ENCODE assay signal across 20 cellular contexts in the genomic region with DNA sequence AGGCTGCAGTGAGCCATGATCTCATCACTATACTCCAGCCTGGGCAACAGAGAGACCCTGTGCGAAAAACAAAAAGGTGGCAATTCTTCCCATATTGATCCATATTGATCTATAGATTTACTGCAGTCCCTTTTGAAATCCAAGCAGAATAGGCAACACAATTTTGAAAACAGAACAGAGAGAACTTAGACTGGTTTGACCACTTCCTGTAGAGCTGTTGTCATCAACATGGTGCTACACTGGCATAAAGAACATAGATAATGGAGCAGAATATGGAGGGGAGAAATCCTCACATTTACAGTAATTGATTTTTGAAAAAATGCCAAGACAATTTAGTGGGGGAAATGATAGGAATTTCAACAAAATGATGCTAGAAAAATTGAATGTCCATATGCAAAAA. TPM values are rescaled to one million over a fixed set of nuclear protein-coding genes. Genes with fewer than 3 reads are reported as not detected.
A peak's percentile ranks its signal among the peaks of the same experiment; 100 is the strongest.
DNase-seq lines count a peak whose midpoint lies in the region; ATAC-seq, FAIRE-seq and TF ChIP-seq lines count a peak whose summit lies in the region.
"Had no signal": no experiment of that assay in that cellular context is flagged by ENCODE, and none has a peak within 500 bp of the region (broad histone marks: within the 10 kb centered on the region; RNA-seq: fewer than 3 reads in every experiment).

No MANE protein-coding gene starts in this region.

- peak; percentile 60 for FAIRE-seq in GM18507 (lab: Jason Lieb, UNC)
- FAIRE-seq: D721Med had no signal

- H3K27me3 ChIP-seq in transverse colon: no peaks in the 10 kb centered on the region

- no peaks in the 10 kb centered on the region for H3K27me3 Mint-ChIP-seq in activated naive CD8-positive, alpha-beta T cell treated with anti-CD3 and anti-CD28 coated beads, Interleukin-2, amount 10 ng/mL, durations not matched to agents 7 days and 5 days
- no peaks in the 10 kb centered on the region for H3K27me3 Mint-ChIP-seq in activated naive CD8-positive, alpha-beta T cell treated with anti-CD3 and anti-CD28 coated beads for 36 hours
- no peaks in the 10 kb centered on the region for H3K27me3 Mint-ChIP-seq in T-helper 1 cell treated with Interleukin-12 subunit alpha and Interleukin-12 subunit beta and Interleukin-4 antibody, amounts not matched to agents 30 μg/mL and 1 μg/mL, for 36 hours (ENCODE audit: low read depth)
- no peaks in the 10 kb centered on the region for H3K27me3 Mint-ChIP-seq in stimulated activated memory B cell treated with anti-CD40 and anti-IgM and Interleukin-4, amounts not matched to agents 10 μg/mL and 1 μg/mL and 100 μg/mL, for 72 hours

- TF ChIP-seq CTCF in transverse colon (IDR thresholded peaks at IDR 0.05): no peak

- peaks cover 0 to 4% (median 0%) of the 10 kb centered on the region in 4 donors for H3K4me1 ChIP-seq in transverse colon

- peak; percentile 73 for ATAC-seq in activated naive CD8-positive, alpha-beta T cell treated with anti-CD3 and anti-CD28 coated beads, Interleukin-2, amount 10 ng/mL, durations not matched to agents 7 days and 5 days (ENCODE audit: low read depth)
- ATAC-seq in stimulated activated memory B cell treated with anti-CD40 and anti-IgM and Interleukin-4, amounts not matched to agents 10 μg/mL and 1 μg/mL and 100 μg/mL, for 72 hours: no peak
- ATAC-seq: CD8-positive, alpha-beta T cell; Panc1 had no signal

- peaks cover 49% of the 10 kb centered on the region for H3K36me3 Mint-ChIP-seq in activated naive CD8-positive, alpha-beta T cell treated with anti-CD3 and anti-CD28 coated beads, Interleukin-2, amount 10 ng/mL, durations not matched to agents 7 days and 5 days
- peaks cover 20% of the 10 kb centered on the region for H3K36me3 Mint-ChIP-seq in activated naive CD8-positive, alpha-beta T cell treated with anti-CD3 and anti-CD28 coated beads for 36 hours
- H3K36me3 Mint-ChIP-seq in T-helper 1 cell treated with Interleukin-12 subunit alpha and Interleukin-12 subunit beta and Interleukin-4 antibody, amounts not matched to agents 30 μg/mL and 1 μg/mL, for 36 hours (ENCODE audit: low read depth): peaks cover 34% of the 10 kb centered on the region
- peaks cover 64% of the 10 kb centered on the region for H3K36me3 Mint-ChIP-seq in stimulated activated memory B cell treated with anti-CD40 and anti-IgM and Interleukin-4, amounts not matched to agents 10 μg/mL and 1 μg/mL and 100 μg/mL, for 72 hours

- H3K27ac Mint-ChIP-seq in activated naive CD8-positive, alpha-beta T cell treated with anti-CD3 and anti-CD28 coated beads, Interleukin-2, amount 10 ng/mL, durations not matched to agents 7 days and 5 days: peak overlapping the region; percentile 87
- no peak overlapping the region for H3K27ac Mint-ChIP-seq in activated naive CD8-positive, alpha-beta T cell treated with anti-CD3 and anti-CD28 coated beads for 36 hours
- H3K27ac Mint-ChIP-seq in T-helper 1 cell treated with Interleukin-12 subunit alpha and Interleukin-12 subunit beta and Interleukin-4 antibody, amounts not matched to agents 30 μg/mL and 1 μg/mL, for 36 hours: peak overlapping the region; percentile 2
- H3K27ac Mint-ChIP-seq in stimulated activated memory B cell treated with anti-CD40 and anti-IgM and Interleukin-4, amounts not matched to agents 10 μg/mL and 1 μg/mL and 100 μg/mL, for 72 hours: peak overlapping the region; percentile 15
- H3K27ac Mint-ChIP-seq: CD8-positive, alpha-beta T cell had no signal

- 93% methylated on average over 1 of the region's 1 CpG; no CpG with 5 or more reads in 1 of the 2 donors for WGBS in transverse colon (ENCODE audit: low coverage in 1 of 2), 2 donors

- POLR2A ChIA-PET in activated naive CD8-positive, alpha-beta T cell treated with anti-CD3 and anti-CD28 coated beads, Interleukin-2, amount 10 ng/mL, durations not matched to agents 7 days and 5 days (lab: Charles Lee): interaction anchor here (1.5 kb wide), 1 partner anchor 33 kb away, joined by 4 read pairs; no protein-coding TSS in a partner anchor

- peaks cover 17% of the 10 kb centered on the region for H3K4me1 Mint-ChIP-seq in activated naive CD8-positive, alpha-beta T cell treated with anti-CD3 and anti-CD28 coated beads, Interleukin-2, amount 10 ng/mL, durations not matched to agents 7 days and 5 days
- H3K4me1 Mint-ChIP-seq in activated naive CD8-positive, alpha-beta T cell treated with anti-CD3 and anti-CD28 coated beads for 36 hours: peaks cover 14% of the 10 kb centered on the region
- H3K4me1 Mint-ChIP-seq in T-helper 1 cell treated with Interleukin-12 subunit alpha and Interleukin-12 subunit beta and Interleukin-4 antibody, amounts not matched to agents 30 μg/mL and 1 μg/mL, for 36 hours (ENCODE audit: low read depth): peaks cover 21% of the 10 kb centered on the region
- peaks cover 70% of the 10 kb centered on the region for H3K4me1 Mint-ChIP-seq in stimulated activated memory B cell treated with anti-CD40 and anti-IgM and Interleukin-4, amounts not matched to agents 10 μg/mL and 1 μg/mL and 100 μg/mL, for 72 hours

- H3K36me3 ChIP-seq in transverse colon: no peaks in the 10 kb centered on the region

- intact Hi-C loops in transverse colon (cut with DNase I; ENCODE audit: low total_unique reads): no loop called here

- H3K4me3 Mint-ChIP-seq in activated naive CD8-positive, alpha-beta T cell treated with anti-CD3 and anti-CD28 coated beads, Interleukin-2, amount 10 ng/mL, durations not matched to agents 7 days and 5 days: peak overlapping the region; percentile 22
- H3K4me3 Mint-ChIP-seq in activated naive CD8-positive, alpha-beta T cell treated with anti-CD3 and anti-CD28 coated beads for 36 hours: no peak overlapping the region
- no peak overlapping the region for H3K4me3 Mint-ChIP-seq in T-helper 1 cell treated with Interleukin-12 subunit alpha and Interleukin-12 subunit beta and Interleukin-4 antibody, amounts not matched to agents 30 μg/mL and 1 μg/mL, for 36 hours
- H3K4me3 Mint-ChIP-seq in stimulated activated memory B cell treated with anti-CD40 and anti-IgM and Interleukin-4, amounts not matched to agents 10 μg/mL and 1 μg/mL and 100 μg/mL, for 72 hours: no peak overlapping the region
- H3K4me3 Mint-ChIP-seq: CD8-positive, alpha-beta T cell had no signal

- no peaks in the 10 kb centered on the region for H3K9me3 ChIP-seq in transverse colon

- TF ChIP-seq EP300 in transverse colon (IDR thresholded peaks at IDR 0.05; ENCODE audit: low read depth): no peak

- H3K27ac ChIP-seq in transverse colon: no peak overlapping the region

- H3K9me3 Mint-ChIP-seq in activated naive CD8-positive, alpha-beta T cell treated with anti-CD3 and anti-CD28 coated beads, Interleukin-2, amount 10 ng/mL, durations not matched to agents 7 days and 5 days: peaks cover 10% of the 10 kb centered on the region
- peaks cover 6% of the 10 kb centered on the region for H3K9me3 Mint-ChIP-seq in activated naive CD8-positive, alpha-beta T cell treated with anti-CD3 and anti-CD28 coated beads for 36 hours
- peaks cover 23% of the 10 kb centered on the region for H3K9me3 Mint-ChIP-seq in T-helper 1 cell treated with Interleukin-12 subunit alpha and Interleukin-12 subunit beta and Interleukin-4 antibody, amounts not matched to agents 30 μg/mL and 1 μg/mL, for 36 hours
- peaks cover 2% of the 10 kb centered on the region for H3K9me3 Mint-ChIP-seq in stimulated activated memory B cell treated with anti-CD40 and anti-IgM and Interleukin-4, amounts not matched to agents 10 μg/mL and 1 μg/mL and 100 μg/mL, for 72 hours

- H3K4me3 ChIP-seq in transverse colon: no peak overlapping the region

- no peak for DNase-seq in activated naive CD8-positive, alpha-beta T cell treated with anti-CD3 and anti-CD28 coated beads, Interleukin-2, amount 10 ng/mL, durations not matched to agents 7 days and 5 days
- no peak for DNase-seq in activated naive CD8-positive, alpha-beta T cell treated with anti-CD3 and anti-CD28 coated beads for 36 hours
- DNase-seq in GM18507 (ENCODE audit: extremely low spot score, insufficient read length, low read depth): no peak
- DNase-seq in activated T-cell treated with anti-CD3 and anti-CD28 coated beads for 4 hours: no peak
- DNase-seq in COR-L47 (lab: John Stamatoyannopoulos, UW): no peak
- DNase-seq in transverse colon: no peak
- DNase-seq: CD8-positive, alpha-beta T cell; DMS79; H7; IMR-90; NCI-H1048; NCI-H1436 treated with DMSO at 0.1 percent for 48 hours; NCI-H2029 treated with DMSO at 0.1 percent for 48 hours; NCI-H2171 treated with DMSO at 0.1 percent for 48 hours; NCI-H510A; SW 1271 had no signal

- in situ Hi-C loops in transverse colon (cut with MboI; ENCODE audit: low pct_ligation_motif_present in 1 of 4, low pct_unique_long_range_greater_than_20kb in 1 of 4, low sequenced_read_pairs in 3 of 4): loop anchor here in 1 of 4 donors (25.0 kb wide), 1 partner anchor 311 kb away; no protein-coding TSS in a partner anchor

- TF ChIP-seq POLR2A in transverse colon (IDR thresholded peaks at IDR 0.05): no peak

RNA-seq across cellular contexts. Expression of a gene that starts 34.1 kb away (rescaled TPM):
- total RNA-seq in activated naive CD8-positive, alpha-beta T cell treated with anti-CD3 and anti-CD28 coated beads, Interleukin-2, amount 10 ng/mL, durations not matched to agents 7 days and 5 days: 10 to 100 TPM; 30.7 to 32.6 TPM
- total RNA-seq in activated naive CD8-positive, alpha-beta T cell treated with anti-CD3 and anti-CD28 coated beads for 36 hours: 10 to 100 TPM; 27.6 to 29.4 TPM
- 1 to 10 TPM; 1.6 to 7.9 (median 4.2) TPM for total RNA-seq in transverse colon
